In genomic region chr6:21981235-21981833, GRCh38 we compare ENCODE assay signal across 17 cellular contexts.
DNase-seq lines count a peak whose midpoint lies in the region; ATAC-seq, FAIRE-seq and TF ChIP-seq lines count a peak whose summit lies in the region.
"Had no signal": no experiment of that assay in that cellular context is flagged by ENCODE, and none has a peak within 500 bp of the region (broad histone marks: within the 10 kb centered on the region; RNA-seq: fewer than 3 reads in every experiment).

No MANE protein-coding gene starts in this region.

- no peaks in the 10 kb centered on the region for H3K27me3 ChIP-seq in mammary epithelial cell (ENCODE audit: insufficient read depth, low read length)
- H3K27me3 ChIP-seq in breast epithelium = no peaks in the 10 kb centered on the region
- no peaks in the 10 kb centered on the region for H3K27me3 ChIP-seq in H9 (ENCODE audit: insufficient read depth, low read length)
- H3K27me3 ChIP-seq in K562 (ENCODE audit: control insufficient read depth in 2 of 2, insufficient read depth in 2 of 2, low read length in 2 of 2) = no peaks in the 10 kb centered on the region
- no peaks in the 10 kb centered on the region for H3K27me3 ChIP-seq in HAP-1 (ENCODE audit: low read depth)

- TF ChIP-seq CTCF in mammary epithelial cell (conservative IDR thresholded peaks at IDR 0.05 in 1 of 2, IDR thresholded peaks at IDR 0.05 in 1 of 2; ENCODE audit: extremely low read depth in 1 of 2, insufficient read depth in 1 of 2, low read depth in 1 of 2, low read length in 2 of 2) (no peak), breast epithelium (IDR thresholded peaks at IDR 0.05) (no peak), H9 (conservative IDR thresholded peaks at IDR 0.05) (no peak), K562 (IDR thresholded peaks at IDR 0.05 in 2 of 3, conservative IDR thresholded peaks at IDR 0.05 in 1 of 3; ENCODE audit: insufficient read depth in 2 of 3, low read depth in 1 of 3, low read length in 3 of 3) (no peak), nephron (IDR thresholded peaks at IDR 0.05; ENCODE audit: unreplicated experiment in 3 of 3) (no peak)

- H3K79me2 ChIP-seq in mammary epithelial cell (ENCODE audit: insufficient read depth, low read length) (no peaks in the 10 kb centered on the region), H9 (ENCODE audit: insufficient read depth, low read length) (no peaks in the 10 kb centered on the region), K562 (ENCODE audit: control insufficient read depth, insufficient read depth, low read length) (no peaks in the 10 kb centered on the region)

- intact Hi-C loops in mammary epithelial cell (cut with micrococcal nuclease) = no loop called here
- intact Hi-C loops in breast epithelium (cut with DNase I; ENCODE audit: low total_unique reads) = no loop called here
- intact Hi-C loops in K562 (cut with micrococcal nuclease) = no loop called here

- H3K9ac ChIP-seq in mammary epithelial cell (ENCODE audit: insufficient read depth, low read length) (no peak overlapping the region), H9 (ENCODE audit: extremely low read depth, insufficient read length, low read length) (no peak overlapping the region), K562 (ENCODE audit: insufficient read depth in 1 of 2, low read depth in 2 of 2, low read length in 2 of 2) (no peak overlapping the region)

- H3K4ac ChIP-seq in H9 (ENCODE audit: low read depth, low read length) = no peak overlapping the region

- no peak overlapping the region for H3K23ac ChIP-seq in H9 (ENCODE audit: insufficient read length, low read depth, low read length)

- H3K79me1 ChIP-seq in H9 (ENCODE audit: insufficient read depth, low read depth, low read length, poor library complexity, severe bottlenecking) = no peaks in the 10 kb centered on the region

- H2BK20ac ChIP-seq in H9 (ENCODE audit: low read depth, low read length, poor library complexity, severe bottlenecking) = no peak overlapping the region

- H3K27ac Mint-ChIP-seq in H9 (no peak overlapping the region), nephron (peak overlapping the region; percentile 18 to 74 (median 43))
- H3K27ac Mint-ChIP-seq: CD4-positive, alpha-beta T cell; GM23338 had no signal

- no TSS peak for BruUV-seq in mammary epithelial cell (replicated peaks; lab: Mats Ljungman, UMichigan)
- no TSS peak for BruUV-seq in K562 (replicated peaks; lab: Mats Ljungman, UMichigan)

- WGBS in mammary epithelial cell (ENCODE audit: low coverage, missing lambda C conversion rate) = 100% methylated on average over 1 of the region's 1 CpG
- WGBS in H9 (ENCODE audit: extremely low coverage, insufficient read length, low lambda C conversion rate) = no CpG with 5 or more reads among the region's 1 CpG
- 86% methylated on average over 1 of the region's 1 CpG for WGBS in K562 (ENCODE audit: insufficient coverage, low coverage, missing lambda C conversion rate)

- no peak overlapping the region for H3K14ac ChIP-seq in H9 (ENCODE audit: insufficient read depth, low read length)

- H3K4me3 ChIP-seq in mammary epithelial cell (replicated peaks in 1 of 3; ENCODE audit: insufficient read depth in 1 of 3, low read depth in 2 of 3, low read length in 3 of 3) (no peak overlapping the region), breast epithelium (no peak overlapping the region), K562 (no peak overlapping the region), HAP-1 (no peak overlapping the region)
- H3K4me3 ChIP-seq: GM12878, GM23338 had no signal

- H3K27ac ChIP-seq in mammary epithelial cell (ENCODE audit: insufficient read depth, low read depth, low read length) = no peak overlapping the region
- H3K27ac ChIP-seq in breast epithelium = no peak overlapping the region
- H3K27ac ChIP-seq in H9 (ENCODE audit: insufficient read length, low read depth, low read length) = no peak overlapping the region
- H3K27ac ChIP-seq in K562 (ENCODE audit: extremely low read depth, low read depth, low read length) = no peak overlapping the region

- H3K4me1 ChIP-seq in mammary epithelial cell (ENCODE audit: insufficient read depth, low read length) (no peaks in the 10 kb centered on the region), breast epithelium (no peaks in the 10 kb centered on the region), H9 (ENCODE audit: insufficient read depth, low read length) (no peaks in the 10 kb centered on the region), K562 (replicated peaks in 1 of 2; ENCODE audit: control insufficient read depth in 2 of 2, insufficient read depth in 2 of 2, low read length in 2 of 2) (no peaks in the 10 kb centered on the region; a peak in 1 of 5 replicates), HAP-1 (peaks cover 4% of the 10 kb centered on the region)

- peak overlapping the region; percentile 96 for H4K8ac ChIP-seq in H9 (replicated peaks; ENCODE audit: insufficient read length, low read depth, low read length)

- CTCF ChIA-PET in mammary epithelial cell (lab: Charles Lee; ENCODE audit: low non-redundant PET) = no interaction called here
- CTCF ChIA-PET in K562 (lab: Yijun Ruan, JAX; ENCODE audit: low intra/inter-chr PET ratio) = no interaction called here

- no peak overlapping the region for H2AK5ac ChIP-seq in H9 (ENCODE audit: insufficient read length, low read length)

- no peak for TF ChIP-seq POLR2A in breast epithelium (IDR thresholded peaks at IDR 0.05)
- no peak for TF ChIP-seq POLR2A in K562 (conservative IDR thresholded peaks at IDR 0.05)

- no peak for DNase-seq in mammary epithelial cell
- no peak for DNase-seq in breast epithelium (ENCODE audit: low spot score in 2 of 2)
- DNase-seq in H9 = no peak
- no peak for DNase-seq in K562 (ENCODE audit: extremely low read depth in 1 of 4, low spot score in 3 of 4)
- DNase-seq in HAP-1 (ENCODE audit: low spot score in 2 of 2) = no peak
- DNase-seq in occipital lobe (lab: John Stamatoyannopoulos, UW) = no peak
- DNase-seq in glomerular visceral epithelial cell (ENCODE audit: extremely low spot score) = no peak
- DNase-seq: ACHN; C1 segment of cervical spinal cord; Calu3; CD4-positive, alpha-beta T cell; DMS 273 treated with DMSO at 0.1 percent for 48 hours; H7 had no signal

- H3K4me2 ChIP-seq in mammary epithelial cell (ENCODE audit: insufficient read depth, low read depth, low read length) (no peak overlapping the region), H9 (ENCODE audit: insufficient read depth, insufficient read length, low read length) (no peak overlapping the region), K562 (ENCODE audit: insufficient read depth, low read length) (no peak overlapping the region)
- H3K4me2 ChIP-seq: GM23338 had no signal

- H4K5ac ChIP-seq in H9 (ENCODE audit: insufficient read length, low read depth, low read length) = no peak overlapping the region

- H3K36me3 ChIP-seq in mammary epithelial cell (ENCODE audit: insufficient read depth, low read length) = no peaks in the 10 kb centered on the region
- H3K36me3 ChIP-seq in breast epithelium = no peaks in the 10 kb centered on the region
- H3K36me3 ChIP-seq in K562 (ENCODE audit: control insufficient read depth, insufficient read depth, low read length) = no peaks in the 10 kb centered on the region
- H3K36me3 ChIP-seq in HAP-1 (replicated peaks) = no peaks in the 10 kb centered on the region

- no peak overlapping the region for H2BK120ac ChIP-seq in H9 (ENCODE audit: low read depth, low read length, poor library complexity, severe bottlenecking)

- dilution Hi-C loops in mammary epithelial cell (cut with HindIII; ENCODE audit: low sequenced_read_pairs) = loop anchor here (5.0 kb wide), 1 partner anchor 66 kb away; no protein-coding TSS in a partner anchor

- H3K4me1 Mint-ChIP-seq in H9 (no peaks in the 10 kb centered on the region; a peak in 1 of 4 replicates), nephron (peaks cover 31% of the 10 kb centered on the region)
- H3K4me1 Mint-ChIP-seq: GM23338 had no signal

- peaks cover 41 to 57% (median 48%) of the 10 kb centered on the region in 3 experiments for H3K36me3 Mint-ChIP-seq in H9 (ENCODE audit: insufficient read depth in 1 of 3, low read depth in 3 of 3)
- peaks cover 70% of the 10 kb centered on the region for H3K36me3 Mint-ChIP-seq in nephron (ENCODE audit: low read depth)

- no peak for ATAC-seq in K562
- ATAC-seq: GM12878, GM23338 had no signal

- no peak for TF ChIP-seq RAD21 in K562 (CRISPR knock-in tag; conservative IDR thresholded peaks at IDR 0.05 in 1 of 2, IDR thresholded peaks at IDR 0.05 in 1 of 2)

- POLR2A ChIA-PET in K562 (lab: Yijun Ruan, JAX) = no interaction called here

- in situ Hi-C loops in mammary epithelial cell (cut with MboI; ENCODE audit: low sequenced_read_pairs in 2 of 2) = no loop called here
- in situ Hi-C loops in K562 (cut with MboI) = no loop called here
- in situ Hi-C loops in HAP-1 (cut with MboI; ENCODE audit: low sequenced_read_pairs) = no loop called here

- H3K56ac ChIP-seq in H9 (ENCODE audit: insufficient read length, low read depth, low read length) = no peak overlapping the region

- no peak overlapping the region for H3T11ph ChIP-seq in H9 (ENCODE audit: low read length)

- H3K9me3 Mint-ChIP-seq in H9 (peaks cover 9 to 12% of the 10 kb centered on the region in 2 experiments), nephron (peaks cover 5% of the 10 kb centered on the region)
- H3K9me3 Mint-ChIP-seq: CD4-positive, alpha-beta T cell had no signal

- H2BK12ac ChIP-seq in H9 (ENCODE audit: insufficient read length, low read depth, low read length) = no peak overlapping the region

- no peaks in the 10 kb centered on the region for H3K27me3 Mint-ChIP-seq in H9 (ENCODE audit: low read depth)
- H3K27me3 Mint-ChIP-seq in nephron (ENCODE audit: low read depth) = no peaks in the 10 kb centered on the region
- H3K27me3 Mint-ChIP-seq: CD4-positive, alpha-beta T cell had no signal

- H4K91ac ChIP-seq in H9 (ENCODE audit: insufficient read length, low read depth, low read length) = no peak overlapping the region

- FAIRE-seq in K562 (lab: Jason Lieb, UNC) = no peak
- FAIRE-seq: GM12878, GM18507 had no signal

- TF ChIP-seq EP300 in K562 (IDR thresholded peaks at IDR 0.05; ENCODE audit: low read length) = no peak

- no peaks in the 10 kb centered on the region for H3K9me1 ChIP-seq in K562 (ENCODE audit: control insufficient read depth, insufficient read depth, low read length)

- no peak overlapping the region for H2BK15ac ChIP-seq in H9 (ENCODE audit: low read depth, low read length)

- H2AFZ ChIP-seq in mammary epithelial cell (ENCODE audit: low read depth, low read length) = peak overlapping the region; percentile 66
- no peak overlapping the region for H2AFZ ChIP-seq in H9 (ENCODE audit: low read length)
- H2AFZ ChIP-seq in K562 (ENCODE audit: low read depth, low read length) = no peak overlapping the region
- H2AFZ ChIP-seq: GM23338 had no signal

- no peak overlapping the region for H3K18ac ChIP-seq in H9 (ENCODE audit: insufficient read length, low read depth, low read length)

- H3K23me2 ChIP-seq in H9 (ENCODE audit: insufficient read length, low read depth, low read length, poor library complexity, severe bottlenecking) = no peaks in the 10 kb centered on the region

- H2BK5ac ChIP-seq in H9 (ENCODE audit: insufficient read length, low read length) = no peak overlapping the region

- no peak overlapping the region; a peak in 1 of 5 replicates for H3K4me3 Mint-ChIP-seq in H9
- no peak overlapping the region for H3K4me3 Mint-ChIP-seq in nephron
- H3K4me3 Mint-ChIP-seq: CD4-positive, alpha-beta T cell; GM23338 had no signal

- H4K20me1 ChIP-seq in mammary epithelial cell (ENCODE audit: insufficient read depth, low read length) (no peaks in the 10 kb centered on the region), H9 (ENCODE audit: control insufficient read depth, insufficient read depth, insufficient read length) (no peaks in the 10 kb centered on the region), K562 (replicated peaks; ENCODE audit: control insufficient read depth, insufficient read depth, low read length) (no peaks in the 10 kb centered on the region)

- H3K9me3 ChIP-seq in mammary epithelial cell (replicated peaks; ENCODE audit: insufficient read depth, low read length) (no peaks in the 10 kb centered on the region), breast epithelium (no peaks in the 10 kb centered on the region), H9 (ENCODE audit: control insufficient read depth, low read depth, low read length) (peaks cover 8% of the 10 kb centered on the region), K562 (replicated peaks; ENCODE audit: control insufficient read depth, insufficient read depth, low read depth, low read length) (peaks cover under 1% of the 10 kb centered on the region; the same call in 1 of the 2 replicates), HAP-1 (peaks cover 4% of the 10 kb centered on the region; the same call in 1 of the 2 replicates)

Comparison
In these comparisons a context has a peak if more than half of its experiments do, and no peak if none do; other contexts are left out.
1. H3K27ac Mint-ChIP-seq: peak in nephron (3 of 3); none in H9 (0 of 3).